ENCODE assay signal across 8 cellular contexts in genomic region chr22:46149493-46149997, GRCh38. TPM values are rescaled to one million over a fixed set of nuclear protein-coding genes. Genes with fewer than 3 reads are reported as not detected.
A peak's percentile ranks its signal among the peaks of the same experiment; 100 is the strongest.
DNase-seq lines count a peak whose midpoint lies in the region; ATAC-seq and TF ChIP-seq lines count a peak whose summit lies in the region.

No MANE protein-coding gene starts in this region.

- no peaks in the 10 kb centered on the region for H3K9me3 Mint-ChIP-seq in activated B cell treated with CpG ODN at 0.5 μM for 24 hours

- H3K36me3 ChIP-seq in liver (ENCODE audit: control insufficient read depth in 4 of 4, insufficient read depth in 3 of 4, low read depth in 1 of 4, low read length in 3 of 4) = peaks cover 0 to 2% (median 0%) of the 10 kb centered on the region in 4 donors

- peak; percentile 29 to 49 for DNase-seq in HL-60 (ENCODE audit: low read depth in 1 of 2, low spot score in 1 of 2)
- DNase-seq in activated B cell treated with CpG ODN at 0.5 μM for 24 hours = peak; percentile 40
- peak; percentile 87 for DNase-seq in coronary artery (ENCODE audit: low spot score)
- DNase-seq in stimulated activated CD8-positive, alpha-beta memory T cell treated with anti-CD3 and anti-CD28 coated beads, Interleukin-12 subunit alpha, Interleukin-12 subunit beta, amount 100 ng/mL, for 24 hours (ENCODE audit: extremely low read depth) = peak; percentile 1
- no peak for DNase-seq in KG1 (lab: John Stamatoyannopoulos, UW)

- no peak for TF ChIP-seq RAD21 in liver (IDR thresholded peaks at IDR 0.05)

- H3K9ac ChIP-seq in liver (ENCODE audit: low read depth in 1 of 2, low read length in 2 of 2) = peak overlapping the region; percentile 45 to 68

- peak overlapping the region; percentile 87 for H3K4me3 Mint-ChIP-seq in activated B cell treated with CpG ODN at 0.5 μM for 24 hours

- POLR2A ChIA-PET in activated B cell treated with CpG ODN at 0.5 μM for 24 hours (lab: Charles Lee) = interaction anchor here (1.0 to 1.3 kb wide), 2 partner anchors 114 to 147 kb away, joined by 9 read pairs; partner anchors contain the start of gene GTSE1

- ATAC-seq in activated B cell treated with CpG ODN at 0.5 μM for 24 hours (ENCODE audit: low read depth) (peak; percentile 16), GM21367 (IDR thresholded peaks at IDR 0.05; ENCODE audit: unreplicated experiment) (no peak)

- H3K27ac ChIP-seq in C4-2B (peak overlapping the region; percentile 78), HL-60 (replicated peaks) (no peak overlapping the region), coronary artery (peak overlapping the region; percentile 93 to 96), liver (ENCODE audit: low read depth in 1 of 2, low read length in 2 of 2) (peak overlapping the region; percentile 96 to 97)

- 1% methylated on average over 36 of the region's 36 CpGs for WGBS in liver

- H3K27me3 Mint-ChIP-seq in activated B cell treated with CpG ODN at 0.5 μM for 24 hours = no peaks in the 10 kb centered on the region

- peaks cover 10% of the 10 kb centered on the region for H3K36me3 Mint-ChIP-seq in activated B cell treated with CpG ODN at 0.5 μM for 24 hours (ENCODE audit: low read depth)

- H3K4me1 ChIP-seq in liver (ENCODE audit: control insufficient read depth in 4 of 4, insufficient read depth in 4 of 4, low read length in 3 of 4) = peaks cover 9 to 71% (median 51%) of the 10 kb centered on the region in 4 donors

- intact Hi-C loops in activated B cell treated with CpG ODN at 0.5 μM for 24 hours (cut with micrococcal nuclease) = loop anchor here (1.0 kb wide), 2 partner anchors 186 to 438 kb away; partner anchors contain the start of gene TRMU

- H3K27me3 ChIP-seq in HL-60 (ENCODE audit: insufficient read depth, poor library complexity, severe bottlenecking) = peaks cover 8% of the 10 kb centered on the region
- no peaks in the 10 kb centered on the region for H3K27me3 ChIP-seq in liver (ENCODE audit: control insufficient read depth in 4 of 4, insufficient read depth in 4 of 4, low read length in 3 of 4)

- H3K4me1 Mint-ChIP-seq in activated B cell treated with CpG ODN at 0.5 μM for 24 hours = peaks cover 21% of the 10 kb centered on the region

- no peaks in the 10 kb centered on the region for H3K9me3 ChIP-seq in liver (ENCODE audit: control insufficient read depth in 4 of 4, low read length in 3 of 4)

- TF ChIP-seq CTCF in C4-2B (conservative IDR thresholded peaks at IDR 0.05) = no peak
- TF ChIP-seq CTCF in HL-60 (IDR thresholded peaks at IDR 0.05; ENCODE audit: insufficient read depth, low read length) = no peak
- TF ChIP-seq CTCF in activated B cell treated with CpG ODN at 0.5 μM for 24 hours (IDR thresholded peaks at IDR 0.05) = no peak
- TF ChIP-seq CTCF in coronary artery (IDR thresholded peaks at IDR 0.05) = no peak
- no peak for TF ChIP-seq CTCF in liver (IDR thresholded peaks at IDR 0.05; ENCODE audit: low read depth, low read length, missing input control)

- CTCF ChIA-PET in activated B cell treated with CpG ODN at 0.5 μM for 24 hours (lab: Charles Lee) = no interaction called here

- peak overlapping the region; percentile 86 for H3K4me3 ChIP-seq in HL-60 (replicated peaks; ENCODE audit: insufficient read depth, low read length)
- peak overlapping the region; percentile 96 for H3K4me3 ChIP-seq in coronary artery
- peak overlapping the region; percentile 49 to 85 (median 51) for H3K4me3 ChIP-seq in liver (ENCODE audit: low read depth in 1 of 3, low read length in 3 of 3)

- H3K27ac Mint-ChIP-seq in activated B cell treated with CpG ODN at 0.5 μM for 24 hours = peak overlapping the region; percentile 56

TF ChIP-seq in liver, 16 proteins besides CTCF, POLR2A, EP300 and RAD21:
- TF ChIP-seq ATF3 (IDR thresholded peaks at IDR 0.05) = no peak
- peak; percentile 63 to 68 for TF ChIP-seq RXRA (IDR thresholded peaks at IDR 0.05)
- TF ChIP-seq NR2F2 (IDR thresholded peaks at IDR 0.05) = no peak
- peak; percentile 39 for TF ChIP-seq ZBTB33 (IDR thresholded peaks at IDR 0.05)
- TF ChIP-seq HNF4G (IDR thresholded peaks at IDR 0.05) = no peak
- TF ChIP-seq HNF4A (conservative IDR thresholded peaks at IDR 0.05) = peak in 1 of 2 donors; percentile 48
- TF ChIP-seq YY1 (IDR thresholded peaks at IDR 0.05) = peak; percentile 83
- no peak for TF ChIP-seq REST (IDR thresholded peaks at IDR 0.05)
- peak; percentile 54 for TF ChIP-seq SP1 (IDR thresholded peaks at IDR 0.05)
- peak in 1 of 2 donors; percentile 56 for TF ChIP-seq EGR1 (IDR thresholded peaks at IDR 0.05; ENCODE audit: low read depth in 2 of 2)
- TF ChIP-seq GABPA (IDR thresholded peaks at IDR 0.05 in 1 of 2, conservative IDR thresholded peaks at IDR 0.05 in 1 of 2) = no peak
- peak; percentile 22 for TF ChIP-seq MAX (IDR thresholded peaks at IDR 0.05)
- peak; percentile 35 for TF ChIP-seq FOXA1 (IDR thresholded peaks at IDR 0.05)
- TF ChIP-seq TAF1 (conservative IDR thresholded peaks at IDR 0.05) = peak; percentile 48
- TF ChIP-seq FOXA2 (IDR thresholded peaks at IDR 0.05) = no peak
- peak in 1 of 2 donors; percentile 38 for TF ChIP-seq JUND (IDR thresholded peaks at IDR 0.05)

RNA-seq across cellular contexts. Expression of gene PPARA, which starts 0.8 kb away (rescaled TPM):
- total RNA-seq in activated B cell treated with CpG ODN at 0.5 μM for 24 hours (17.7 and 23.0 TPM in 2 replicates), liver (10 to 100 TPM; 47.5 to 78.8 TPM)
- polyA plus RNA-seq in liver = 10 to 100 TPM; 31.2 to 35.1 TPM
